In genomic region chr3:128491071-128491899, GRCh38 we compare ENCODE assay signal across 10 cellular contexts. TPM values are rescaled to one million over a fixed set of nuclear protein-coding genes. Genes with fewer than 3 reads are reported as not detected.
DNase-seq lines count a peak whose midpoint lies in the region; ATAC-seq and TF ChIP-seq lines count a peak whose summit lies in the region.
"Had no signal": no experiment of that assay in that cellular context is flagged by ENCODE, and none has a peak within 500 bp of the region (broad histone marks: within the 10 kb centered on the region; RNA-seq: fewer than 3 reads in every experiment).

No MANE protein-coding gene starts in this region.

- H3K27me3 ChIP-seq in psoas muscle (ENCODE audit: insufficient read depth in 3 of 3, low read length in 2 of 3) (peaks cover 0 to 100% (median 54%) of the 10 kb centered on the region in 3 donors), testis (no peaks in the 10 kb centered on the region)

- no peak for TF ChIP-seq POLR2A in testis (IDR thresholded peaks at IDR 0.05)

- H3K4me1 ChIP-seq in psoas muscle (peaks cover 56% of the 10 kb centered on the region), testis (peaks cover 30% of the 10 kb centered on the region)

- peak; percentile 51 for DNase-seq in NCI-H82 (lab: John Stamatoyannopoulos, UW)
- no peak for DNase-seq in NCI-H82 treated with DMSO at 0.1 percent for 48 hours (lab: John Stamatoyannopoulos, UW; ENCODE audit: unreplicated experiment)
- peak; percentile 64 for DNase-seq in OCI-M1 (lab: John Stamatoyannopoulos, UW)
- DNase-seq in fibroblast of pulmonary artery (ENCODE audit: low read depth) = no peak
- DNase-seq in psoas muscle = no peak
- DNase-seq in testis = no peak
- DNase-seq in SKM-1 treated with dmso at 0.1 percent for 144 hours (lab: John Stamatoyannopoulos, UW; ENCODE audit: unreplicated experiment) = no peak
- no peak for DNase-seq in SKM-1 (lab: John Stamatoyannopoulos, UW; ENCODE audit: unreplicated experiment)
- DNase-seq: T-helper 2 cell had no signal

- ATAC-seq in psoas muscle = no peak
- ATAC-seq: A549 had no signal

- intact Hi-C loops in psoas muscle (cut with DNase I) = no loop called here
- intact Hi-C loops in testis (cut with DNase I; ENCODE audit: low total_unique reads) = loop anchor here (10.0 kb wide), 1 partner anchor 416 kb away; no protein-coding TSS in a partner anchor

- H3K4me3 ChIP-seq in fibroblast of pulmonary artery (replicated peaks; ENCODE audit: low read depth, low read length) (peak overlapping the region; percentile 84), psoas muscle (peak overlapping the region; percentile 73), testis (no peak overlapping the region)
- H3K4me3 ChIP-seq: A549 had no signal

- WGBS in psoas muscle, 3 donors = 18 to 23% (median 19%) methylated on average over 34 of the region's 34 CpGs
- 15 to 17% methylated on average over 30 to 34 of the region's 34 CpGs for WGBS in testis, 2 donors

- H3K27ac ChIP-seq in psoas muscle (no peak overlapping the region), testis (no peak overlapping the region)
- H3K27ac ChIP-seq: A549 had no signal

- no peak for TF ChIP-seq CTCF in fibroblast of pulmonary artery (IDR thresholded peaks at IDR 0.05; ENCODE audit: low read length, missing control alignments)
- TF ChIP-seq CTCF in psoas muscle (IDR thresholded peaks at IDR 0.05) = no peak
- TF ChIP-seq CTCF in testis (IDR thresholded peaks at IDR 0.05) = no peak

- H3K9me3 ChIP-seq in psoas muscle (no peaks in the 10 kb centered on the region), testis (no peaks in the 10 kb centered on the region)
- H3K9me3 ChIP-seq: A549 had no signal

- H3K36me3 ChIP-seq in psoas muscle (ENCODE audit: insufficient read depth in 1 of 2, low read depth in 1 of 2) = no peaks in the 10 kb centered on the region
- no peaks in the 10 kb centered on the region for H3K36me3 ChIP-seq in testis (ENCODE audit: low read depth, missing control alignments)

RNA-seq across cellular contexts. Expression of gene GATA2, which starts 1.7 kb away (rescaled TPM):
- total RNA-seq in psoas muscle (1 to 10 TPM; 5.4 to 8.8 (median 7.1) TPM), testis (10 to 100 TPM; 11.9 to 13.5 TPM)
- polyA plus RNA-seq in psoas muscle (1 to 10 TPM; 4.2 to 7.4 (median 6.5) TPM), testis (ENCODE audit: insufficient read depth, low read depth, low replicate concordance) (6.6 TPM)

RNA-seq across cellular contexts. Expression of gene DNAJB8, which starts 24.6 kb away (rescaled TPM):
- total RNA-seq in psoas muscle (not detected), testis (10 to 100 TPM; 18.3 to 46.0 TPM)
- polyA plus RNA-seq in psoas muscle (not detected), testis (ENCODE audit: insufficient read depth, low read depth, low replicate concordance) (75.0 TPM)
- polyA plus RNA-seq: A549 had no signal

Comparison
In these comparisons a context has a peak if more than half of its experiments do, and no peak if none do; other contexts are left out.
1. DNase-seq: peak in NCI-H82 (single experiment) and OCI-M1 (single experiment); none in NCI-H82 treated with DMSO at 0.1 percent for 48 hours (single experiment), fibroblast of pulmonary artery (single experiment), psoas muscle (0 of 2), testis (single experiment), SKM-1 treated with dmso at 0.1 percent for 144 hours (single experiment) and SKM-1 (single experiment).
2. H3K4me3 ChIP-seq: peak in fibroblast of pulmonary artery (single experiment) and psoas muscle (single experiment); none in testis (0 of 2).
3. RNA of gene DNAJB8, which starts 24.6 kb away (total RNA-seq): 18.3 to 46.0 TPM in testis; not detected in psoas muscle; every median in the first group is over 10 times any median in the second.